Comparison of ENCODE assay signal across 8 cellular contexts in the genomic region with DNA sequence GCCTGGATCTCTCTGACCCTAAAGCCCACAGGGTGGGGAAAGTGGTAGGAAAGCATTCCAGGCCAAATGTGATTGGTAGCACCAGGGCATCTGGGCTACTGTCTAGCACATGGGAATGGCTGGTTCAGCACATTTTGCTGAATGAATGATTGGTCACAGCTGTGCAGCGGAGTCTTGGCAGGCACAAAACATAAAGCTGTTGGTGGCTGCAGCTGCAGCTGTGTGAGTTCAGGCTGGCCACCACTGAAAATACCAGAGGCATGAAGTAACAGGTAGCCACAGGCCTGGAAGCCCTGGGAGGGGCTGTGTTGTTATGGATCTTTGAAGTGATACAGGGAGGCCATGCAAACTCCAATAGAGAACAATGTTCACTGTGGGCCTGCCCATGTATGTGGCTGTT.
A peak's percentile ranks its signal among the peaks of the same experiment; 100 is the strongest.
DNase-seq lines count a peak whose midpoint lies in the region; ATAC-seq and TF ChIP-seq lines count a peak whose summit lies in the region.

No MANE protein-coding gene starts in this region.

- TF ChIP-seq RAD21 in Ishikawa (IDR thresholded peaks at IDR 0.05; ENCODE audit: low read depth): no peak

- peak; percentile 67 for DNase-seq in ACHN
- peak; percentile 78 for DNase-seq in dedifferentiated amniotic fluid mesenchymal stem cell (ENCODE audit: extremely low spot score)
- peak; percentile 76 for DNase-seq in left kidney (ENCODE audit: low read depth, low spot score)
- DNase-seq in activated CD4-positive, alpha-beta T cell treated with anti-CD3 and anti-CD28 coated beads, Interleukin-2, amount 50 U/mL, for 4 hours: no peak
- no peak for DNase-seq in NCI-H774 (lab: John Stamatoyannopoulos, UW)

- no peak for TF ChIP-seq EP300 in Ishikawa (IDR thresholded peaks at IDR 0.05; ENCODE audit: borderline replicate concordance)

- ATAC-seq in HG02970 (IDR thresholded peaks at IDR 0.05; ENCODE audit: low FRiP score, unreplicated experiment) (no peak), HG03521 (IDR thresholded peaks at IDR 0.05; ENCODE audit: unreplicated experiment) (no peak)

- in situ Hi-C loops in ACHN (cut with HindIII; ENCODE audit: low pct_ligation_motif_present, low pct_unique_long_range_greater_than_20kb, low sequenced_read_pairs): loop anchor here (25.0 kb wide), 2 partner anchors 665 to 815 kb away; no protein-coding TSS in a partner anchor

TF ChIP-seq in Ishikawa, 13 proteins besides CTCF, POLR2A, EP300 and RAD21:
- TF ChIP-seq TAF1 (IDR thresholded peaks at IDR 0.05; ENCODE audit: low read depth) (no peak), TEAD4 (IDR thresholded peaks at IDR 0.05) (peak; percentile 57; the same call in 1 of the 2 replicates), TCF12 (IDR thresholded peaks at IDR 0.05; ENCODE audit: low read depth) (peak; percentile 48; the same call in 1 of the 2 replicates), ZBTB7A (IDR thresholded peaks at IDR 0.05; ENCODE audit: low read depth) (no peak), FOXM1 (IDR thresholded peaks at IDR 0.05; ENCODE audit: borderline replicate concordance, low read depth) (no peak)
- TF ChIP-seq, protein P1, sequence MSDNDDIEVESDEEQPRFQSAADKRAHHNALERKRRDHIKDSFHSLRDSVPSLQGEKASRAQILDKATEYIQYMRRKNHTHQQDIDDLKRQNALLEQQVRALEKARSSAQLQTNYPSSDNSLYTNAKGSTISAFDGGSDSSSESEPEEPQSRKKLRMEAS (IDR thresholded peaks at IDR 0.05): peak; percentile 47; the same call in 1 of the 2 replicates

Comparison
In these comparisons a context has a peak if more than half of its experiments do, and no peak if none do; other contexts are left out.
1. DNase-seq: peak in ACHN (single experiment), dedifferentiated amniotic fluid mesenchymal stem cell (single experiment) and left kidney (single experiment); none in activated CD4-positive, alpha-beta T cell treated with anti-CD3 and anti-CD28 coated beads, Interleukin-2, amount 50 U/mL, for 4 hours (0 of 2) and NCI-H774 (single experiment).